ENCODE assay signal across 1 cellular context in genomic region chr6:146950351-146950835, GRCh38.
TF ChIP-seq lines count a peak whose summit lies in the region.

No MANE protein-coding gene starts in this region.

TF ChIP-seq in HepG2, 621 proteins besides CTCF, POLR2A, EP300 and RAD21 (continued from another document and continues in another):
- peak; percentile 61; the same call in 1 of the 2 replicates for TF ChIP-seq TBX3 (IDR thresholded peaks at IDR 0.05; ENCODE audit: borderline replicate concordance)
- peak; percentile 94 for TF ChIP-seq AHDC1 (CRISPR knock-in tag; IDR thresholded peaks at IDR 0.05; ENCODE audit: borderline replicate concordance)
- TF ChIP-seq HMGXB4 (CRISPR knock-in tag; IDR thresholded peaks at IDR 0.05; ENCODE audit: borderline replicate concordance in 1 of 2, low read depth in 1 of 2), result peak in 1 of 2 experiments; percentile 21; a peak in 1 of 4 replicates
- no peak for TF ChIP-seq SMC3 (IDR thresholded peaks at IDR 0.05; ENCODE audit: low read length)
- peak; percentile 57; the same call in 1 of the 2 replicates for TF ChIP-seq MLX (CRISPR knock-in tag; IDR thresholded peaks at IDR 0.05)
- peak; percentile 94 for TF ChIP-seq TBX2 (CRISPR knock-in tag; IDR thresholded peaks at IDR 0.05; ENCODE audit: borderline replicate concordance)
- TF ChIP-seq THAP11 (CRISPR knock-in tag; IDR thresholded peaks at IDR 0.05), result peak; percentile 65; the same call in 1 of the 2 replicates
- TF ChIP-seq ARID3A (IDR thresholded peaks at IDR 0.05; ENCODE audit: low read depth, low read length), result no peak
- peak; percentile 86; the same call in 1 of the 2 replicates for TF ChIP-seq NFIC (IDR thresholded peaks at IDR 0.05; ENCODE audit: low read length)
- TF ChIP-seq ZNF703 (CRISPR knock-in tag; IDR thresholded peaks at IDR 0.05; ENCODE audit: borderline replicate concordance), result 0 out of 2 replicates have a peak, but pooled peaks have one; percentile 31
- peak in 1 of 2 experiments; percentile 78; a peak in 2 of 4 replicates for TF ChIP-seq KLF16 (CRISPR knock-in tag; IDR thresholded peaks at IDR 0.05)
- peak; percentile 50; the same call in 1 of the 2 replicates for TF ChIP-seq ZNF574 (CRISPR knock-in tag; IDR thresholded peaks at IDR 0.05)
- 0 out of 2 replicates have a peak, but pooled peaks have one; percentile 16 for TF ChIP-seq GABPA (IDR thresholded peaks at IDR 0.05; ENCODE audit: low read depth, low read length)
- peak; percentile 82 for TF ChIP-seq GABPA (CRISPR knock-in tag; IDR thresholded peaks at IDR 0.05; ENCODE audit: low read depth)
- peak; percentile 85 for TF ChIP-seq CEBPG (CRISPR knock-in tag; IDR thresholded peaks at IDR 0.05)
- peak; percentile 71; the same call in 1 of the 2 replicates for TF ChIP-seq IKZF5 (CRISPR knock-in tag; IDR thresholded peaks at IDR 0.05)
- peak; percentile 66; the same call in 1 of the 2 replicates for TF ChIP-seq GATA4 (IDR thresholded peaks at IDR 0.05; ENCODE audit: borderline replicate concordance, low read depth)
- TF ChIP-seq THRA (CRISPR knock-in tag; IDR thresholded peaks at IDR 0.05; ENCODE audit: borderline replicate concordance), result no peak
- peak; percentile 52; the same call in 1 of the 2 replicates for TF ChIP-seq DPF2 (CRISPR knock-in tag; IDR thresholded peaks at IDR 0.05; ENCODE audit: borderline replicate concordance, low read depth)
- peak; percentile 41; the same call in 1 of the 2 replicates for TF ChIP-seq ZMYM4 (CRISPR knock-in tag; IDR thresholded peaks at IDR 0.05)
- TF ChIP-seq ETV6 (CRISPR knock-in tag; conservative IDR thresholded peaks at IDR 0.05), result peak; percentile 78; the same call in 1 of the 2 replicates
- peak; percentile 50; the same call in 1 of the 2 replicates for TF ChIP-seq ZNF431 (CRISPR knock-in tag; IDR thresholded peaks at IDR 0.05; ENCODE audit: borderline replicate concordance, low read depth)
- no peak for TF ChIP-seq TFAP4 (IDR thresholded peaks at IDR 0.05; ENCODE audit: borderline replicate concordance, low read depth)
- TF ChIP-seq SOX6 (IDR thresholded peaks at IDR 0.05), result no peak
- peak; percentile 94 for TF ChIP-seq SOX6 (CRISPR knock-in tag; IDR thresholded peaks at IDR 0.05)
- TF ChIP-seq NFKBIZ (CRISPR knock-in tag; IDR thresholded peaks at IDR 0.05), result 0 out of 2 replicates have a peak, but pooled peaks have one; percentile 47
- no peak for TF ChIP-seq NKX3-1 (CRISPR knock-in tag; IDR thresholded peaks at IDR 0.05)
- TF ChIP-seq HNF1B (CRISPR knock-in tag; IDR thresholded peaks at IDR 0.05), result peak; percentile 67; the same call in 1 of the 2 replicates
- TF ChIP-seq EZH2 (conservative IDR thresholded peaks at IDR 0.05; ENCODE audit: low read depth, low read length), result no peak
- peak; percentile 27; the same call in 1 of the 2 replicates for TF ChIP-seq ATF1 (CRISPR knock-in tag; IDR thresholded peaks at IDR 0.05)
- TF ChIP-seq TGIF2 (CRISPR knock-in tag; IDR thresholded peaks at IDR 0.05), result no peak
- no peak for TF ChIP-seq MZF1 (CRISPR knock-in tag; IDR thresholded peaks at IDR 0.05; ENCODE audit: borderline replicate concordance)
- TF ChIP-seq MIXL1 (CRISPR knock-in tag; IDR thresholded peaks at IDR 0.05), result peak; percentile 66; the same call in 1 of the 2 replicates
- peak; percentile 88 for TF ChIP-seq CEBPB (IDR thresholded peaks at IDR 0.05; ENCODE audit: borderline replicate concordance, low read depth, low read length)
- TF ChIP-seq MED13 (CRISPR knock-in tag; IDR thresholded peaks at IDR 0.05), result no peak
